ENCODE assay signal across 9 cellular contexts in the genomic region with DNA sequence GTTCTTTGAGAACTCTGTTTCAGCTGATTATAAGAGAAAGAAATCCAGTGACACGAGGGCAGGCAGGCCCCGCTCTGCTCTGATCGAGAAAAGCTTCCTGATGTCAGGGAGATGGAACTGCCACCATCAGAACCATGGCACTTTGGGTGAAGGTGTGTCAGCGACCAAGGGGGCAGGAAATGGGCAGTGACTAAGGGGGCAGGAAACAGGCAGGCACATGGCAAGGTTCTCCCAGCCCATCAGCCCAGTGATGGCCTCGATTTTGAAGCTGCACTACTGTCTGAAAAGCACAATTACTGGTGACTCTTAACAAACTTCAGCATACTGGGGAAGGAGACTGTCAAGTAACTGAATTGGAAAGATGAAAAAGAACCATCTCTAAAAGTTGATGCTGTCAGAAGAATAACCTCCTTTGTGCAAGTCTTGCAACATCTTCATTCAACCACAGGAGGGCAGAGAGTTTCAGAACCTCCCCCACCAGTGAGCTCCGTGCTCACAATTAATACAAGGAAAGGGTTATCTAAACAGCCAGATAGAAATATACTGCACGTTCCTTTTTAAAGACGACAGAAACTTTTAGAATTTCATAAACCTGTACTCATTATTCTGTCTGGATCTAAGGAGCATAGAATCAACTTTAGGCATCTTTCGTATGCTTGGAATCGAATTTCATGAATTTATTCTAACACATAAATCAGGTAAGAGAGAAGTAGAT. TPM values are rescaled to one million over a fixed set of nuclear protein-coding genes. Genes with fewer than 3 reads are reported as not detected.
DNase-seq lines count a peak whose midpoint lies in the region; ATAC-seq, FAIRE-seq and TF ChIP-seq lines count a peak whose summit lies in the region.
"Had no signal": no experiment of that assay in that cellular context is flagged by ENCODE, and none has a peak within 500 bp of the region (broad histone marks: within the 10 kb centered on the region; RNA-seq: fewer than 3 reads in every experiment).

No MANE protein-coding gene starts in this region.

- FAIRE-seq in A549 (lab: Jason Lieb, UNC), result peak; percentile 77
- FAIRE-seq in GM12878 (lab: Jason Lieb, UNC), result no peak

- TF ChIP-seq RAD21 in A549 (conservative IDR thresholded peaks at IDR 0.05 in 1 of 2, IDR thresholded peaks at IDR 0.05 in 1 of 2) (peak; percentile 45 to 52), GM12878 (IDR thresholded peaks at IDR 0.05; ENCODE audit: insufficient read depth, low read depth, low read length) (peak; percentile 41; the same call in 1 of the 2 replicates)

- ATAC-seq in A549 (peak; percentile 88 to 89), GM12878 (peak; percentile 84), upper lobe of right lung (peak; percentile 40), HG03039 (IDR thresholded peaks at IDR 0.05; ENCODE audit: unreplicated experiment) (no peak)

- H3K4me3 ChIP-seq in A549 (no peak overlapping the region), HEK293 (ENCODE audit: low read depth, low read length) (no peak overlapping the region), GM12878 (no peak overlapping the region), kidney epithelial cell (ENCODE audit: low read depth, low read length) (no peak overlapping the region), upper lobe of right lung (no peak overlapping the region)

- no peak for TF ChIP-seq POLR2A in A549 (IDR thresholded peaks at IDR 0.05; ENCODE audit: low read length)
- TF ChIP-seq POLR2A in GM12878 (IDR thresholded peaks at IDR 0.05; ENCODE audit: low read depth, low read length), result no peak

- 55% methylated on average over 10 of the region's 10 CpGs for WGBS in A549 (ENCODE audit: missing lambda C conversion rate)
- 62% methylated on average over 10 of the region's 10 CpGs for WGBS in GM12878 (ENCODE audit: insufficient coverage, insufficient replicate concordance, low lambda C conversion rate, missing lambda C conversion rate)

- H3K79me2 ChIP-seq in GM12878 (ENCODE audit: control insufficient read depth, insufficient read depth, low read length), result no peaks in the 10 kb centered on the region

- H3K36me3 ChIP-seq in HEK293 (ENCODE audit: control insufficient read depth in 2 of 2, insufficient read depth in 1 of 2, low read length in 2 of 2) (peaks cover 0 to 26% of the 10 kb centered on the region in 2 experiments; a peak in 2 of 3 replicates), GM12878 (ENCODE audit: control insufficient read depth in 2 of 2, insufficient read depth in 2 of 2, low read length in 1 of 2) (peaks cover 2 to 9% of the 10 kb centered on the region in 2 experiments), kidney epithelial cell (ENCODE audit: control insufficient read depth, insufficient read depth, low read length) (no peaks in the 10 kb centered on the region), upper lobe of right lung (peaks cover 35% of the 10 kb centered on the region)

- H3K9ac ChIP-seq in GM12878 (ENCODE audit: control insufficient read depth, insufficient read depth, low read length), result no peak overlapping the region

- TF ChIP-seq CTCF in A549 (IDR thresholded peaks at IDR 0.05) (peak; percentile 48; the same call in 2 of the 3 replicates), HEK293 (tag by site-specific recombination; IDR thresholded peaks at IDR 0.05) (no peak), GM12878 (IDR thresholded peaks at IDR 0.05 in 2 of 3, conservative IDR thresholded peaks at IDR 0.05 in 1 of 3; ENCODE audit: control insufficient read depth in 2 of 3, extremely low read depth in 1 of 3, insufficient read depth in 1 of 3, low read depth in 3 of 3, low read length in 3 of 3) (peak; percentile 46 to 49 (median 47); a peak in 4 of 6 replicates), kidney epithelial cell (IDR thresholded peaks at IDR 0.05; ENCODE audit: insufficient read depth, low read length, poor library complexity, severe bottlenecking) (peak; percentile 63), upper lobe of right lung (IDR thresholded peaks at IDR 0.05) (peak; percentile 39)

- H3K4me1 ChIP-seq in A549 (peaks cover 15% of the 10 kb centered on the region; the same call in 2 of the 3 replicates), HEK293 (ENCODE audit: control insufficient read depth, insufficient read depth, low read length) (no peaks in the 10 kb centered on the region), GM12878 (ENCODE audit: control insufficient read depth, insufficient read depth, low read length) (no peaks in the 10 kb centered on the region), upper lobe of right lung (no peaks in the 10 kb centered on the region)

- in situ Hi-C loops in GM12878 (cut with MboI), result no loop called here

- H3K27ac ChIP-seq in A549 (no peak overlapping the region), HEK293 (ENCODE audit: extremely low read depth, low read depth, low read length) (no peak overlapping the region), GM12878 (ENCODE audit: control insufficient read depth, insufficient read depth) (no peak overlapping the region), upper lobe of right lung (no peak overlapping the region)

- peak; percentile 60 to 70 for DNase-seq in A549 (ENCODE audit: low read depth in 1 of 2, low spot score in 1 of 2)
- peak; percentile 25 for DNase-seq in GF-D8 (lab: John Stamatoyannopoulos, UW)
- DNase-seq in NCI-H2227 treated with DMSO at 0.1 percent for 48 hours (lab: John Stamatoyannopoulos, UW), result peak; percentile 40
- DNase-seq in GM12878 (ENCODE audit: low read depth, low spot score), result no peak
- DNase-seq in kidney epithelial cell (ENCODE audit: low read depth), result no peak
- no peak for DNase-seq in upper lobe of right lung
- DNase-seq: left cardiac atrium had no signal

- no TSS peak for BruUV-seq in GM12878 (replicated peaks; lab: Mats Ljungman, UMichigan)

- POLR2A ChIA-PET in A549 (lab: Yijun Ruan, JAX), result interaction anchor here (1.0 kb wide), 1 partner anchor 39 kb away, joined by 6 read pairs; a partner anchor contains a TSS
- POLR2A ChIA-PET in HEK293 (lab: Yijun Ruan, JAX), result no interaction called here
- POLR2A ChIA-PET in GM12878 (lab: Charles Lee), result no interaction called here

- no peak overlapping the region for H2AFZ ChIP-seq in GM12878 (ENCODE audit: control insufficient read depth, low read depth, low read length)

- peak overlapping the region; percentile 27 for H3K4me2 ChIP-seq in A549
- no peak overlapping the region for H3K4me2 ChIP-seq in GM12878 (ENCODE audit: control insufficient read depth, insufficient read depth)

- intact Hi-C loops in GM12878 (cut with micrococcal nuclease; ENCODE audit: unreplicated experiment), result loop anchor here (1.0 kb wide), 1 partner anchor 742 kb away; no protein-coding TSS in a partner anchor
- intact Hi-C loops in upper lobe of right lung (cut with DNase I), result no loop called here

- SMC1A ChIA-PET in GM12878 (lab: Charles Lee; ENCODE audit: uncharacterized antibody, unreplicated experiment), result interaction anchor here (0.7 to 2.2 kb wide), 6 partner anchors 31 to 73 kb away, joined by 3 to 8 read pairs (median 3); no protein-coding TSS in a partner anchor

- TF ChIP-seq EP300 in A549 (IDR thresholded peaks at IDR 0.05) (no peak), GM12878 (IDR thresholded peaks at IDR 0.05; ENCODE audit: borderline replicate concordance in 1 of 2, control insufficient read depth in 1 of 2, low read depth in 2 of 2, low read length in 2 of 2) (no peak)

- H3K27me3 ChIP-seq in GM12878 (replicated peaks in 1 of 2; ENCODE audit: control insufficient read depth in 2 of 2, insufficient read depth in 2 of 2, low read length in 1 of 2) (no peaks in the 10 kb centered on the region), kidney epithelial cell (ENCODE audit: control insufficient read depth, insufficient read depth, low read length) (no peaks in the 10 kb centered on the region), upper lobe of right lung (no peaks in the 10 kb centered on the region)

- no peaks in the 10 kb centered on the region for H3K9me3 ChIP-seq in A549
- H3K9me3 ChIP-seq in HEK293 (ENCODE audit: control insufficient read depth, insufficient read depth, low read depth, low read length), result no peaks in the 10 kb centered on the region
- no peaks in the 10 kb centered on the region for H3K9me3 ChIP-seq in GM12878 (replicated peaks; ENCODE audit: control insufficient read depth, insufficient read depth, low read length)
- H3K9me3 ChIP-seq in upper lobe of right lung, result no peaks in the 10 kb centered on the region

- CTCF ChIA-PET in A549 (lab: Yijun Ruan, JAX) (interaction anchor here (0.5 to 6.0 kb wide), 10 partner anchors 9 to 1902 kb away, joined by 3 to 48 read pairs (median 4); no protein-coding TSS in a partner anchor), HEK293 (lab: Yijun Ruan, JAX) (interaction anchor here (0.8 to 1.5 kb wide), 8 partner anchors 9 to 743 kb away, joined by 3 to 9 read pairs (median 4); no protein-coding TSS in a partner anchor), GM12878 (lab: Yijun Ruan, JAX) (interaction anchor here (0.7 to 2.3 kb wide), 10 partner anchors 12 to 742 kb away, joined by 3 to 12 read pairs (median 4); no protein-coding TSS in a partner anchor)

- H4K20me1 ChIP-seq in GM12878 (ENCODE audit: control insufficient read depth, insufficient read depth), result no peaks in the 10 kb centered on the region

- RAD21 ChIA-PET in GM12878 (lab: Charles Lee; ENCODE audit: unreplicated experiment), result interaction anchor here (0.7 to 1.0 kb wide), 4 partner anchors 18 to 741 kb away, joined by 3 to 7 read pairs (median 3); no protein-coding TSS in a partner anchor

RNA-seq across cellular contexts. Expression of a gene that starts 39.1 kb away (rescaled TPM):
- polyA plus RNA-seq in A549 (2011; rRNA removed), result 17.6 and 21.1 TPM in 2 replicates
- polyA plus RNA-seq in A549 (2012; cell fraction: cytosol; rRNA removed), result 4.1 and 5.0 TPM in 2 replicates
- 2.3 and 2.9 TPM in 2 replicates for polyA plus RNA-seq in A549 (2012; cell fraction: nucleus; rRNA removed)
- 11.7 to 13.2 TPM (median 12.4 TPM) in 3 replicates for polyA plus RNA-seq in A549 (2017; fragmentation: RNase III; extraction: RNeasy Plus Mini Kit Qiagen cat#74134 plus additional on column Dnase treatment)
- 14.1 and 15.7 TPM in 2 replicates for polyA minus RNA-seq in A549 (2011; rRNA and poly(A)+ RNA removed)
- 12.8 and 13.7 TPM in 2 replicates for total RNA-seq in GM12878 (2013; cell fraction: nucleolus; rRNA removed)
- 9.4 and 12.2 TPM in 2 replicates for total RNA-seq in GM12878 (2014; rRNA removed)
- 11.2 and 11.9 TPM in 2 replicates for total RNA-seq in GM12878 (2014; rRNA removed; fragmentation: Illumina TruSeq; extraction: Trizol)
- 18.2 and 25.0 TPM in 2 replicates for total RNA-seq in GM12878 (2021)
- polyA plus RNA-seq in GM12878 (2011; ENCODE audit: low read depth), result 5.3 TPM
- polyA plus RNA-seq in GM12878 (2011; rRNA removed), result 16.6 and 21.8 TPM in 2 replicates
- polyA plus RNA-seq in GM12878 (2011; cell fraction: cytosol; rRNA removed), result 9.3 and 10.1 TPM in 2 replicates
- 3.1 and 3.6 TPM in 2 replicates for polyA plus RNA-seq in GM12878 (2011; cell fraction: nucleus; rRNA removed)
- 6.8 and 6.9 TPM in 2 replicates for polyA plus RNA-seq in GM12878 (2012)
- polyA plus RNA-seq in GM12878 (2014; fragmentation: Illumina TruSeq; extraction: Trizol), result 11.0 and 14.1 TPM in 2 replicates
- 1 to 10 TPM; 3.9 to 4.4 TPM for polyA plus RNA-seq in GM12878 (2014; fragmentation: Nextera tagmentation; extraction: Ambion mirVana)
- polyA plus RNA-seq in GM12878 (2014; rRNA removed), result 6.6 and 7.7 TPM in 2 replicates
- polyA plus RNA-seq in GM12878 (2016; fragmentation: Nextera tagmentation; extraction: Ambion mirVana), result 10 to 100 TPM; 18.8 to 19.9 TPM
- polyA minus RNA-seq in GM12878 (2011; rRNA and poly(A)+ RNA removed), result 21.3 and 22.2 TPM in 2 replicates
- polyA minus RNA-seq in GM12878 (2011; cell fraction: cytosol; rRNA and poly(A)+ RNA removed), result 8.2 and 10.1 TPM in 2 replicates
- 3.9 and 4.6 TPM in 2 replicates for polyA minus RNA-seq in GM12878 (2011; cell fraction: nucleus; rRNA and poly(A)+ RNA removed)
- total RNA-seq in kidney epithelial cell, result 17.9 and 18.8 TPM in 2 replicates
- total RNA-seq in upper lobe of right lung, result 45.0 TPM

RNA-seq across cellular contexts. Expression of a gene that starts 40.2 kb away (rescaled TPM):
- polyA plus RNA-seq in A549 (2011; rRNA removed) (0.13 TPM in 2 replicates), A549 (2017; fragmentation: RNase III; extraction: RNeasy Plus Mini Kit Qiagen cat#74134 plus additional on column Dnase treatment) (not detected in 3 replicates), GM12878 (2011; rRNA removed) (not detected in 2 replicates), GM12878 (2014; fragmentation: Illumina TruSeq; extraction: Trizol) (0.03 TPM in 1 of 2 replicates, not detected in the other), GM12878 (2014; fragmentation: Nextera tagmentation; extraction: Ambion mirVana) (under 1 TPM; 0.05 to 0.29 TPM), GM12878 (2014; rRNA removed) (not detected in 2 replicates), GM12878 (2016; fragmentation: Nextera tagmentation; extraction: Ambion mirVana) (not detected)
- polyA plus RNA-seq in A549 (2012; cell fraction: cytosol; rRNA removed), result not detected in 2 replicates
- not detected in 2 replicates for polyA plus RNA-seq in A549 (2012; cell fraction: nucleus; rRNA removed)
- polyA minus RNA-seq in A549 (2011; rRNA and poly(A)+ RNA removed), result 0.21 TPM in 1 of 2 replicates, not detected in the other
- total RNA-seq in GM12878 (2013; cell fraction: nucleolus; rRNA removed), result not detected in 2 replicates
- total RNA-seq in GM12878 (2014; rRNA removed) (not detected in 2 replicates), GM12878 (2014; rRNA removed; fragmentation: Illumina TruSeq; extraction: Trizol) (not detected in 2 replicates), GM12878 (2021) (not detected in 2 replicates), kidney epithelial cell (not detected in 2 replicates), upper lobe of right lung (not detected)
- polyA plus RNA-seq in GM12878 (2011; ENCODE audit: low read depth), result not detected
- not detected in 2 replicates for polyA plus RNA-seq in GM12878 (2011; cell fraction: cytosol; rRNA removed)
- not detected in 2 replicates for polyA plus RNA-seq in GM12878 (2011; cell fraction: nucleus; rRNA removed)
- not detected in 2 replicates for polyA plus RNA-seq in GM12878 (2012)
- not detected in 2 replicates for polyA minus RNA-seq in GM12878 (2011; rRNA and poly(A)+ RNA removed)
- polyA minus RNA-seq in GM12878 (2011; cell fraction: cytosol; rRNA and poly(A)+ RNA removed), result not detected in 2 replicates
- not detected in 2 replicates for polyA minus RNA-seq in GM12878 (2011; cell fraction: nucleus; rRNA and poly(A)+ RNA removed)
- total RNA-seq: left cardiac atrium had no signal

Comparison
In these comparisons a context has a peak if more than half of its experiments do, and no peak if none do; other contexts are left out.
1. DNase-seq: peak in A549 (2 of 2), GF-D8 (single experiment) and NCI-H2227 treated with DMSO at 0.1 percent for 48 hours (single experiment); none in GM12878 (single experiment), kidney epithelial cell (single experiment) and upper lobe of right lung (single experiment).